ENCODE assay signal across 30 cellular contexts in genomic region chr10:36325815-36326214, GRCh38.
"Had no signal": no experiment of that assay in that cellular context is flagged by ENCODE, and none has a peak within 500 bp of the region (broad histone marks: within the 10 kb centered on the region; RNA-seq: fewer than 3 reads in every experiment).

No MANE protein-coding gene starts in this region.

- H3K4me1 ChIP-seq: body of pancreas, breast epithelium had no signal

- H3K27ac ChIP-seq: body of pancreas, brain microvascular endothelial cell, breast epithelium, WERI-Rb-1 had no signal

- H3K4me3 ChIP-seq: body of pancreas, breast epithelium had no signal

- H3K27me3 ChIP-seq: body of pancreas, brain microvascular endothelial cell, breast epithelium had no signal

- H3K36me3 ChIP-seq: brain microvascular endothelial cell, breast epithelium, WERI-Rb-1 had no signal

- ATAC-seq: activated CD4-positive, alpha-beta T cell treated with anti-CD3 and anti-CD28 coated beads for 36 hours; activated CD4-positive, CD25-positive, alpha-beta regulatory T cell treated with anti-CD3 and anti-CD28 coated beads, Interleukin-2, amount 50 U/mL, for 24 hours; activated CD8-positive, alpha-beta memory T cell treated with anti-CD3 and anti-CD28 coated beads, Interleukin-2, amount 10 ng/mL, durations not matched to agents 7 days and 5 days; activated CD8-positive, alpha-beta T cell treated with anti-CD3 and anti-CD28 coated beads, Interleukin-2, amount 10 ng/mL, durations not matched to agents 7 days and 5 days; activated naive CD8-positive, alpha-beta T cell treated with anti-CD3 and anti-CD28 coated beads, Interleukin-2, amount 50 U/mL, for 24 hours; body of pancreas; WTC11 had no signal

- DNase-seq: activated CD4-positive, alpha-beta memory T cell treated with anti-CD3 and anti-CD28 coated beads, Interleukin-2, amount 10 ng/mL, durations not matched to agents 7 days and 5 days; activated CD4-positive, alpha-beta T cell treated with anti-CD3 and anti-CD28 coated beads for 1 hour; activated CD4-positive, alpha-beta T cell treated with anti-CD3 and anti-CD28 coated beads for 36 hours; activated CD4-positive, alpha-beta T cell treated with anti-CD3 and anti-CD28 coated beads for 48 hours; activated CD4-positive, alpha-beta T cell treated with anti-CD3 and anti-CD28 coated beads, Interleukin-2, amount 10 ng/mL, durations not matched to agents 7 days and 5 days; activated CD4-positive, alpha-beta T cell treated with anti-CD3 and anti-CD28 coated beads, Interleukin-2, amount 50 U/mL, for 48 hours; activated CD4-positive, CD25-positive, alpha-beta regulatory T cell; activated CD8-positive, alpha-beta memory T cell treated with anti-CD3 and anti-CD28 coated beads for 24 hours; activated CD8-positive, alpha-beta memory T cell treated with anti-CD3 and anti-CD28 coated beads, Interleukin-2, amount 10 ng/mL, durations not matched to agents 7 days and 5 days; activated CD8-positive, alpha-beta memory T cell treated with anti-CD3 and anti-CD28 coated beads, Interleukin-2, amount 50 U/mL, for 48 hours; activated CD8-positive, alpha-beta T cell treated with anti-CD3 and anti-CD28 coated beads, Interleukin-2, amount 10 ng/mL, durations not matched to agents 7 days and 5 days; activated effector memory CD4-positive, alpha-beta T cell treated with Interleukin-2 at 50 U/mL for 16 hours; activated gamma-delta T cell; activated naive CD4-positive, alpha-beta T cell treated with anti-CD3 and anti-CD28 coated beads, Interleukin-2, amount 10 ng/mL, durations not matched to agents 7 days and 5 days; activated naive CD4-positive, alpha-beta T cell treated with Interleukin-2 at 50 U/mL for 16 hours; activated naive CD8-positive, alpha-beta T cell treated with anti-CD3 and anti-CD28 coated beads, Interleukin-2, amount 10 ng/mL, durations not matched to agents 7 days and 5 days; activated naive CD8-positive, alpha-beta T cell treated with anti-CD3 and anti-CD28 coated beads, Interleukin-2, amount 50 U/mL, for 24 hours; activated T-cell treated with anti-CD3 and anti-CD28 coated beads, Interleukin-2, amount 50 U/mL, for 24 hours; activated T-cell treated with anti-CD3 and anti-CD28 coated beads, Interleukin-2, amount 50 U/mL, for 48 hours; amniotic stem cell; aorta; body of pancreas; brain microvascular endothelial cell; central memory CD4-positive, alpha-beta T cell; T-helper 2 cell; T-helper 9 cell; WERI-Rb-1 had no signal

- H3K9me3 ChIP-seq: body of pancreas had no signal
